Comparison of ENCODE assay signal across 2 cellular contexts in genomic region chr17:50265690-50266306, GRCh38.
TF ChIP-seq lines count a peak whose summit lies in the region.

No MANE protein-coding gene starts in this region.

TF ChIP-seq in A549, 52 proteins besides CTCF, POLR2A, EP300 and RAD21:
- TF ChIP-seq NFE2L2 (conservative IDR thresholded peaks at IDR 0.05; ENCODE audit: low read length) (no peak), HEYL (CRISPR knock-in tag; IDR thresholded peaks at IDR 0.05) (no peak), NPAS2 (CRISPR knock-in tag; IDR thresholded peaks at IDR 0.05; ENCODE audit: borderline replicate concordance) (no peak), JUNB (IDR thresholded peaks at IDR 0.05) (no peak), HOXA7 (CRISPR knock-in tag; IDR thresholded peaks at IDR 0.05) (no peak), ZC3H11A (IDR thresholded peaks at IDR 0.05) (no peak), ZNF302 (CRISPR knock-in tag; IDR thresholded peaks at IDR 0.05) (no peak), RARB (CRISPR knock-in tag; IDR thresholded peaks at IDR 0.05) (no peak), CHD2 (IDR thresholded peaks at IDR 0.05; ENCODE audit: low read length, partially characterized antibody) (no peak), EHF (CRISPR knock-in tag; IDR thresholded peaks at IDR 0.05) (no peak), MAZ (IDR thresholded peaks at IDR 0.05; ENCODE audit: borderline replicate concordance, low read depth, low read length) (no peak)
- TF ChIP-seq, protein P1, sequence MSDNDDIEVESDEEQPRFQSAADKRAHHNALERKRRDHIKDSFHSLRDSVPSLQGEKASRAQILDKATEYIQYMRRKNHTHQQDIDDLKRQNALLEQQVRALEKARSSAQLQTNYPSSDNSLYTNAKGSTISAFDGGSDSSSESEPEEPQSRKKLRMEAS (IDR thresholded peaks at IDR 0.05) = no peak

TF ChIP-seq in HCT116, 20 proteins besides CTCF, POLR2A, EP300 and RAD21:
- TF ChIP-seq ZNF274 (IDR thresholded peaks at IDR 0.05; ENCODE audit: low read depth, low read length) (no peak), ATF3 (IDR thresholded peaks at IDR 0.05) (no peak), TCF7L2 (IDR thresholded peaks at IDR 0.05; ENCODE audit: borderline replicate concordance, extremely low read depth, insufficient read depth, insufficient read length) (no peak), EZH2 (IDR thresholded peaks at IDR 0.05) (no peak), ZFX (IDR thresholded peaks at IDR 0.05) (no peak)
- TF ChIP-seq, protein P2, sequence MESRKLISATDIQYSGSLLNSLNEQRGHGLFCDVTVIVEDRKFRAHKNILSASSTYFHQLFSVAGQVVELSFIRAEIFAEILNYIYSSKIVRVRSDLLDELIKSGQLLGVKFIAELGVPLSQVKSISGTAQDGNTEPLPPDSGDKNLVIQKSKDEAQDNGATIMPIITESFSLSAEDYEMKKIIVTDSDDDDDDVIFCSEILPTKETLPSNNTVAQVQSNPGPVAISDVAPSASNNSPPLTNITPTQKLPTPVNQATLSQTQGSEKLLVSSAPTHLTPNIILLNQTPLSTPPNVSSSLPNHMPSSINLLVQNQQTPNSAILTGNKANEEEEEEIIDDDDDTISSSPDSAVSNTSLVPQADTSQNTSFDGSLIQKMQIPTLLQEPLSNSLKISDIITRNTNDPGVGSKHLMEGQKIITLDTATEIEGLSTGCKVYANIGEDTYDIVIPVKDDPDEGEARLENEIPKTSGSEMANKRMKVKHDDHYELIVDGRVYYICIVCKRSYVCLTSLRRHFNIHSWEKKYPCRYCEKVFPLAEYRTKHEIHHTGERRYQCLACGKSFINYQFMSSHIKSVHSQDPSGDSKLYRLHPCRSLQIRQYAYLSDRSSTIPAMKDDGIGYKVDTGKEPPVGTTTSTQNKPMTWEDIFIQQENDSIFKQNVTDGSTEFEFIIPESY (IDR thresholded peaks at IDR 0.05; ENCODE audit: extremely low read depth, insufficient replicate concordance, low read length) = no peak
- TF ChIP-seq, protein P3, sequence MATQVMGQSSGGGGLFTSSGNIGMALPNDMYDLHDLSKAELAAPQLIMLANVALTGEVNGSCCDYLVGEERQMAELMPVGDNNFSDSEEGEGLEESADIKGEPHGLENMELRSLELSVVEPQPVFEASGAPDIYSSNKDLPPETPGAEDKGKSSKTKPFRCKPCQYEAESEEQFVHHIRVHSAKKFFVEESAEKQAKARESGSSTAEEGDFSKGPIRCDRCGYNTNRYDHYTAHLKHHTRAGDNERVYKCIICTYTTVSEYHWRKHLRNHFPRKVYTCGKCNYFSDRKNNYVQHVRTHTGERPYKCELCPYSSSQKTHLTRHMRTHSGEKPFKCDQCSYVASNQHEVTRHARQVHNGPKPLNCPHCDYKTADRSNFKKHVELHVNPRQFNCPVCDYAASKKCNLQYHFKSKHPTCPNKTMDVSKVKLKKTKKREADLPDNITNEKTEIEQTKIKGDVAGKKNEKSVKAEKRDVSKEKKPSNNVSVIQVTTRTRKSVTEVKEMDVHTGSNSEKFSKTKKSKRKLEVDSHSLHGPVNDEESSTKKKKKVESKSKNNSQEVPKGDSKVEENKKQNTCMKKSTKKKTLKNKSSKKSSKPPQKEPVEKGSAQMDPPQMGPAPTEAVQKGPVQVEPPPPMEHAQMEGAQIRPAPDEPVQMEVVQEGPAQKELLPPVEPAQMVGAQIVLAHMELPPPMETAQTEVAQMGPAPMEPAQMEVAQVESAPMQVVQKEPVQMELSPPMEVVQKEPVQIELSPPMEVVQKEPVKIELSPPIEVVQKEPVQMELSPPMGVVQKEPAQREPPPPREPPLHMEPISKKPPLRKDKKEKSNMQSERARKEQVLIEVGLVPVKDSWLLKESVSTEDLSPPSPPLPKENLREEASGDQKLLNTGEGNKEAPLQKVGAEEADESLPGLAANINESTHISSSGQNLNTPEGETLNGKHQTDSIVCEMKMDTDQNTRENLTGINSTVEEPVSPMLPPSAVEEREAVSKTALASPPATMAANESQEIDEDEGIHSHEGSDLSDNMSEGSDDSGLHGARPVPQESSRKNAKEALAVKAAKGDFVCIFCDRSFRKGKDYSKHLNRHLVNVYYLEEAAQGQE (IDR thresholded peaks at IDR 0.05; ENCODE audit: low read depth) = no peak
